8 cellular contexts compared by ENCODE assay signal in the genomic region with DNA sequence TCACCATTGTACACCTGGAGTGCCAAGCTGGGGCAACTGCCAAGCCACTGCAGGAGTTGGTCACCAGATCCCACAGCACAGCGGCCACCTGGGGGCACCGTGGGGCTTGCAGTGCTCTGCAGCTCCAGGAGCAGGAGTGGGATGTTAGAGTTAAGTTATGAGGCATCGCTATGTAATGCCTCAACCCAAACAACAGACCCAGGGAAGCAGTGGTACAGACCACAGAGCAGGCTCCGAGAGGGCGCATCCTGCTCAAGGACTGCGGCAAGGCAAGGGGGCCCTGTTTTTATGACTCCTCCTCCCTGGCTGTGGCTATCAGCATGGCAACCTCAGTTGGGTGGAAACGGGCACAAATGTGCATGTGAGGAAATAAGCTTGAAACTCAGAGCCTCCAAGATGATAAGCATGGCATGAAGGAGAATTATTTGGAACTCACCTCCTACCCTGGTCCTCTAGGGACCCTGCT.
DNase-seq lines count a peak whose midpoint lies in the region; ATAC-seq, FAIRE-seq and TF ChIP-seq lines count a peak whose summit lies in the region.

No MANE protein-coding gene starts in this region.

- peak; percentile 96 for DNase-seq in AG10803 (ENCODE audit: low read depth)
- DNase-seq in H7: peak; percentile 77
- peak; percentile 41 to 56 for DNase-seq in NOMO-1 (lab: John Stamatoyannopoulos, UW; ENCODE audit: unreplicated experiment in 2 of 2)
- peak; percentile 85 for DNase-seq in activated CD8-positive, alpha-beta memory T cell treated with anti-CD3 and anti-CD28 coated beads, Interleukin-2, amount 50 U/mL, for 48 hours
- DNase-seq in endothelial cell of umbilical vein (ENCODE audit: low read depth, low spot score): peak; percentile 75
- DNase-seq in mucosa of descending colon: peak; percentile 83 to 90 (median 88)
- peak; percentile 54 to 72 for DNase-seq in stimulated activated CD8-positive, alpha-beta memory T cell treated with anti-CD3 and anti-CD28 coated beads, Interleukin-2, amount 100 ng/mL, for 48 hours (ENCODE audit: low read depth in 2 of 2)

- H3K9me3 ChIP-seq in endothelial cell of umbilical vein (replicated peaks; ENCODE audit: control insufficient read depth, insufficient read depth, low read length): no peaks in the 10 kb centered on the region
- no peaks in the 10 kb centered on the region for H3K9me3 ChIP-seq in mucosa of descending colon

- H3K36me3 ChIP-seq in H7 (replicated peaks; ENCODE audit: control insufficient read depth, insufficient read depth, low read length): no peaks in the 10 kb centered on the region
- no peaks in the 10 kb centered on the region for H3K36me3 ChIP-seq in endothelial cell of umbilical vein (ENCODE audit: control insufficient read depth in 2 of 2, extremely low read depth in 1 of 2, insufficient read depth in 2 of 2, low read length in 2 of 2)
- H3K36me3 ChIP-seq in mucosa of descending colon (ENCODE audit: low read depth): no peaks in the 10 kb centered on the region

- H3K4me1 ChIP-seq in endothelial cell of umbilical vein (ENCODE audit: control insufficient read depth, extremely low read depth, insufficient read depth, low read length): no peaks in the 10 kb centered on the region
- H3K4me1 ChIP-seq in mucosa of descending colon (ENCODE audit: low read depth): peaks cover 9% of the 10 kb centered on the region

- peak; percentile 94 for FAIRE-seq in endothelial cell of umbilical vein (lab: Jason Lieb, UNC)

- TF ChIP-seq CTCF in AG10803 (conservative IDR thresholded peaks at IDR 0.05; ENCODE audit: low read length) (peak; percentile 83), endothelial cell of umbilical vein (IDR thresholded peaks at IDR 0.05; ENCODE audit: extremely low read depth in 1 of 2, insufficient read depth in 1 of 2, low read depth in 1 of 2, low read length in 2 of 2) (peak; percentile 63 to 84), mucosa of descending colon (IDR thresholded peaks at IDR 0.05) (peak; percentile 41)

- H2AFZ ChIP-seq in endothelial cell of umbilical vein (ENCODE audit: low read depth, low read length): no peak overlapping the region

- no peaks in the 10 kb centered on the region for H3K9me1 ChIP-seq in endothelial cell of umbilical vein (replicated peaks; ENCODE audit: control insufficient read depth, extremely low read depth, insufficient read depth, low read length)

- intact Hi-C loops in endothelial cell of umbilical vein (cut with micrococcal nuclease) (loop anchor here (1.0 to 5.0 kb wide), 3 partner anchors 108 to 574 kb away; a partner anchor contains a TSS), mucosa of descending colon (cut with DNase I, micrococcal nuclease) (loop anchor here (10.0 kb wide), 2 partner anchors 111 to 191 kb away; a partner anchor contains a TSS)

- H3K4me3 ChIP-seq in AG10803 (ENCODE audit: low read length) (no peak overlapping the region), H7 (ENCODE audit: insufficient read depth, low read depth, low read length) (no peak overlapping the region), endothelial cell of umbilical vein (replicated peaks in 1 of 3; ENCODE audit: insufficient read depth in 1 of 3, low read depth in 1 of 3, low read length in 3 of 3) (no peak overlapping the region), mucosa of descending colon (no peak overlapping the region)

- POLR2A ChIA-PET in endothelial cell of umbilical vein (lab: Charles Lee): interaction anchor here (3.1 kb wide), 1 partner anchor 189 kb away, joined by 23 read pairs; a partner anchor contains a TSS

- no peak overlapping the region for H3K4me2 ChIP-seq in endothelial cell of umbilical vein (ENCODE audit: insufficient read depth, low read length)

- peak; percentile 86 for ATAC-seq in mucosa of descending colon
- ATAC-seq in GM21367 (IDR thresholded peaks at IDR 0.05; ENCODE audit: unreplicated experiment): no peak

- no peaks in the 10 kb centered on the region for H4K20me1 ChIP-seq in endothelial cell of umbilical vein (replicated peaks; ENCODE audit: control insufficient read depth, extremely low read depth, insufficient read depth, low read length)

- no peaks in the 10 kb centered on the region for H3K27me3 ChIP-seq in H7 (ENCODE audit: control insufficient read depth, insufficient read depth, low read length)
- H3K27me3 ChIP-seq in endothelial cell of umbilical vein (ENCODE audit: control insufficient read depth in 2 of 2, insufficient read depth in 2 of 2, low read length in 2 of 2): no peaks in the 10 kb centered on the region

- no peak overlapping the region for H3K27ac ChIP-seq in endothelial cell of umbilical vein (ENCODE audit: insufficient read depth, low read depth, low read length)

- no peak for TF ChIP-seq POLR2A in endothelial cell of umbilical vein (IDR thresholded peaks at IDR 0.05; ENCODE audit: low read depth, low read length)

- dilution Hi-C loops in endothelial cell of umbilical vein (cut with MboI; ENCODE audit: extremely low pct_ligation_motif_present, low sequenced_read_pairs): no loop called here

- CTCF ChIA-PET in endothelial cell of umbilical vein (lab: Charles Lee): interaction anchor here (0.6 to 7.1 kb wide), 45 partner anchors 9 to 375 kb away, joined by 3 to 255 read pairs (median 4); a partner anchor contains a TSS

- H3K9ac ChIP-seq in endothelial cell of umbilical vein (replicated peaks; ENCODE audit: extremely low read depth, insufficient read depth, low read length): no peak overlapping the region

- BruUV-seq in endothelial cell of umbilical vein (replicated peaks; lab: Mats Ljungman, UMichigan): no TSS peak

- H3K79me2 ChIP-seq in endothelial cell of umbilical vein (ENCODE audit: control insufficient read depth, insufficient read depth, low read length): no peaks in the 10 kb centered on the region

TF ChIP-seq in endothelial cell of umbilical vein, 7 proteins besides CTCF, POLR2A, EP300 and RAD21:
- TF ChIP-seq FOS (IDR thresholded peaks at IDR 0.05; ENCODE audit: borderline replicate concordance, insufficient read depth, low read length) (no peak), POLR2AphosphoS5 (IDR thresholded peaks at IDR 0.05; ENCODE audit: insufficient read depth, low read depth, low read length) (no peak), GATA2 (IDR thresholded peaks at IDR 0.05; ENCODE audit: insufficient read depth, insufficient read length, low read depth, low read length) (no peak), JUN (IDR thresholded peaks at IDR 0.05; ENCODE audit: borderline replicate concordance, insufficient read depth, insufficient read length, low read depth) (no peak), MYC (IDR thresholded peaks at IDR 0.05; ENCODE audit: low read depth, low read length) (no peak), EZH2 (IDR thresholded peaks at IDR 0.05; ENCODE audit: borderline replicate concordance, low read depth, low read length, severe bottlenecking) (no peak)
- TF ChIP-seq, protein P1, sequence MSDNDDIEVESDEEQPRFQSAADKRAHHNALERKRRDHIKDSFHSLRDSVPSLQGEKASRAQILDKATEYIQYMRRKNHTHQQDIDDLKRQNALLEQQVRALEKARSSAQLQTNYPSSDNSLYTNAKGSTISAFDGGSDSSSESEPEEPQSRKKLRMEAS (IDR thresholded peaks at IDR 0.05; ENCODE audit: insufficient read depth, insufficient read length): no peak
TF ChIP-seq in endothelial cell of umbilical vein: peak in this region for 0.
